8 cellular contexts compared by ENCODE assay signal in genomic region chr1:75725861-75726361, GRCh38. TPM values are rescaled to one million over a fixed set of nuclear protein-coding genes. Genes with fewer than 3 reads are reported as not detected.
DNase-seq lines count a peak whose midpoint lies in the region; ATAC-seq and TF ChIP-seq lines count a peak whose summit lies in the region.

No MANE protein-coding gene starts in this region.

- H3K36me3 ChIP-seq in DOHH2 (ENCODE audit: control insufficient read depth, low read length) (peaks cover 61% of the 10 kb centered on the region), MG63 (peaks cover 11% of the 10 kb centered on the region)

- no peaks in the 10 kb centered on the region for H3K9me3 Mint-ChIP-seq in nephron

- peak overlapping the region; percentile 97 for H3K4me2 ChIP-seq in DOHH2 (ENCODE audit: low read length)

- H3K27me3 ChIP-seq in DOHH2 (ENCODE audit: control insufficient read depth, low read length), result no peaks in the 10 kb centered on the region
- H3K27me3 ChIP-seq in MG63, result no peaks in the 10 kb centered on the region

- H3K4me1 ChIP-seq in DOHH2 (ENCODE audit: control insufficient read depth, low read length), result peaks cover 33% of the 10 kb centered on the region

- H4K20me1 ChIP-seq in DOHH2 (ENCODE audit: control insufficient read depth, insufficient read depth, low read depth, low read length), result peaks cover 6% of the 10 kb centered on the region; the same call in 1 of the 2 replicates

- DNase-seq in MG63, result no peak
- no peak for DNase-seq in choroid plexus epithelial cell (ENCODE audit: low read depth)
- no peak for DNase-seq in AG08395 (ENCODE audit: low spot score)
- DNase-seq in anterior cingulate cortex (lab: John Stamatoyannopoulos, UW), result no peak

- H3K4me1 Mint-ChIP-seq in nephron, result peaks cover 27% of the 10 kb centered on the region

- peaks cover 9% of the 10 kb centered on the region for H3K36me3 Mint-ChIP-seq in nephron (ENCODE audit: low read depth)

- H3K27me3 Mint-ChIP-seq in nephron (ENCODE audit: low read depth), result no peaks in the 10 kb centered on the region

- H3F3A ChIP-seq in DOHH2 (ENCODE audit: control insufficient read depth, insufficient read depth), result peaks cover 15% of the 10 kb centered on the region

- H3K27ac ChIP-seq in DOHH2 (ENCODE audit: low read depth, low read length), result peak overlapping the region; percentile 84

- ATAC-seq in HG03135 (IDR thresholded peaks at IDR 0.05; ENCODE audit: unreplicated experiment) (no peak), HG02642 (IDR thresholded peaks at IDR 0.05; ENCODE audit: poor library complexity, unreplicated experiment) (no peak)

- peak overlapping the region; percentile 100 for H3K4me3 Mint-ChIP-seq in nephron

- H3K9me2 ChIP-seq in DOHH2 (replicated peaks; ENCODE audit: control insufficient read depth, low read length), result no peaks in the 10 kb centered on the region

- H3K4me3 ChIP-seq in DOHH2 (ENCODE audit: low read length) (peak overlapping the region; percentile 74), MG63 (peak overlapping the region; percentile 83), choroid plexus epithelial cell (ENCODE audit: low read depth, low read length) (peak overlapping the region; percentile 93)

- H3K27ac Mint-ChIP-seq in nephron, result peak overlapping the region; percentile 97 to 99 (median 99)

- H3K9me3 ChIP-seq in DOHH2 (ENCODE audit: control insufficient read depth, insufficient read depth, low read length) (no peaks in the 10 kb centered on the region), MG63 (no peaks in the 10 kb centered on the region)

- H3K79me2 ChIP-seq in DOHH2 (ENCODE audit: control insufficient read depth, low read length), result peaks cover 70% of the 10 kb centered on the region

- TF ChIP-seq CTCF in DOHH2 (IDR thresholded peaks at IDR 0.05; ENCODE audit: low read depth, low read length, poor library complexity, severe bottlenecking) (no peak), choroid plexus epithelial cell (conservative IDR thresholded peaks at IDR 0.05; ENCODE audit: low read depth, low read length) (no peak), nephron (IDR thresholded peaks at IDR 0.05; ENCODE audit: unreplicated experiment in 3 of 3) (no peak)

RNA-seq across cellular contexts. Expression of gene ACADM, which starts 1.4 kb away (rescaled TPM):
- 26.9 and 62.7 TPM in 2 replicates for total RNA-seq in MG63 (2014; rRNA removed; shearing (Covaris generic); ENCODE audit: low replicate concordance)
